ENCODE assay signal across 8 cellular contexts in the genomic region with DNA sequence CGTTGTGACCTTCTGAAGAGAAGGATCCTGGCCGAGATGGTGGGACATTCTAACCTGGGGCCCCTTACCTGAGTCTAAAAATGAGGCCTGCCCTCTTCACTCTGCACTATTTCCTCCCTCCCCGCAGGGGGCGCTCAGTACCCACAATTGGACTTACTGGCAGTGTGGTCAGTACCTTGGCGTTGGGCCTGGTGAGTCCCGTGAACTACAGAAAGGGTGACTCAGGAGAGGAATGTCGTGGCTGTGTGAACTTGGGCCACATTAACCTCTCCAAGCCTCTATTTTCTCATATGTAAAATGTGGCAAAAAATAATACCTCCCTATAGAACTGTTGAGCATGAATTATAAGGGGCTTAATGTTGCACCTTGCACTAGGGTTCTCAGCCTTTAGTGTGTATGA. TPM values are rescaled to one million over a fixed set of nuclear protein-coding genes. Genes with fewer than 3 reads are reported as not detected.
DNase-seq lines count a peak whose midpoint lies in the region; ATAC-seq and TF ChIP-seq lines count a peak whose summit lies in the region.

No MANE protein-coding gene starts in this region.

- H3K36me3 Mint-ChIP-seq in Caco-2 (ENCODE audit: insufficient read depth, unreplicated experiment) (peaks cover 52% of the 10 kb centered on the region), HFFc6 (ENCODE audit: low read depth) (no peaks in the 10 kb centered on the region), memory B cell (peaks cover 15% of the 10 kb centered on the region)
- H3K36me3 Mint-ChIP-seq in activated CD8-positive, alpha-beta T cell treated with anti-CD3 and anti-CD28 coated beads, Interleukin-2, amount 10 ng/mL, durations not matched to agents 7 days and 5 days (ENCODE audit: low read depth), result peaks cover 13% of the 10 kb centered on the region

- intact Hi-C loops in Caco-2 (cut with micrococcal nuclease; ENCODE audit: unreplicated experiment), result loop anchor here (1.0 to 5.0 kb wide), 8 partner anchors 19 to 475 kb away; partner anchors contain the start of genes EPN3 and SPATA20

- ATAC-seq in activated CD8-positive, alpha-beta T cell treated with anti-CD3 and anti-CD28 coated beads, Interleukin-2, amount 10 ng/mL, durations not matched to agents 7 days and 5 days, result no peak
- ATAC-seq in memory B cell (ENCODE audit: low read depth), result no peak
- no peak for ATAC-seq in GM19023 (IDR thresholded peaks at IDR 0.05; ENCODE audit: unreplicated experiment)

- H3K4me1 Mint-ChIP-seq in Caco-2 (ENCODE audit: low read depth, unreplicated experiment), result peaks cover 37% of the 10 kb centered on the region
- peaks cover 33% of the 10 kb centered on the region for H3K4me1 Mint-ChIP-seq in HFFc6 (ENCODE audit: low read depth)
- peaks cover 18% of the 10 kb centered on the region for H3K4me1 Mint-ChIP-seq in activated CD8-positive, alpha-beta T cell treated with anti-CD3 and anti-CD28 coated beads, Interleukin-2, amount 10 ng/mL, durations not matched to agents 7 days and 5 days (ENCODE audit: low read depth)
- H3K4me1 Mint-ChIP-seq in memory B cell, result peaks cover 10% of the 10 kb centered on the region

- H3K9me3 Mint-ChIP-seq in Caco-2 (ENCODE audit: unreplicated experiment) (no peaks in the 10 kb centered on the region), HFFc6 (no peaks in the 10 kb centered on the region), memory B cell (no peaks in the 10 kb centered on the region)
- H3K9me3 Mint-ChIP-seq in activated CD8-positive, alpha-beta T cell treated with anti-CD3 and anti-CD28 coated beads, Interleukin-2, amount 10 ng/mL, durations not matched to agents 7 days and 5 days (ENCODE audit: insufficient read depth), result no peaks in the 10 kb centered on the region

- TF ChIP-seq CTCF in Caco-2 (IDR thresholded peaks at IDR 0.05; ENCODE audit: insufficient read depth in 1 of 2, low read depth in 1 of 2, low read length in 1 of 2, severe bottlenecking in 1 of 2, unreplicated experiment in 1 of 2), result peak; percentile 99 to 100
- TF ChIP-seq CTCF in HFFc6 (IDR thresholded peaks at IDR 0.05), result peak; percentile 93

- peak overlapping the region; percentile 32 for H3K27ac Mint-ChIP-seq in Caco-2 (ENCODE audit: unreplicated experiment)
- H3K27ac Mint-ChIP-seq in HFFc6, result peak overlapping the region; percentile 93
- no peak overlapping the region for H3K27ac Mint-ChIP-seq in activated CD8-positive, alpha-beta T cell treated with anti-CD3 and anti-CD28 coated beads, Interleukin-2, amount 10 ng/mL, durations not matched to agents 7 days and 5 days
- H3K27ac Mint-ChIP-seq in memory B cell, result peak overlapping the region; percentile 55

- H3K27me3 Mint-ChIP-seq in Caco-2 (ENCODE audit: insufficient read depth, unreplicated experiment) (no peaks in the 10 kb centered on the region), HFFc6 (ENCODE audit: insufficient read depth) (no peaks in the 10 kb centered on the region), memory B cell (no peaks in the 10 kb centered on the region)
- no peaks in the 10 kb centered on the region for H3K27me3 Mint-ChIP-seq in activated CD8-positive, alpha-beta T cell treated with anti-CD3 and anti-CD28 coated beads, Interleukin-2, amount 10 ng/mL, durations not matched to agents 7 days and 5 days (ENCODE audit: low read depth)

- H3K4me3 ChIP-seq in Caco-2 (ENCODE audit: low read depth, low read length), result no peak overlapping the region

- BruUV-seq in Caco-2 (replicated peaks; lab: Mats Ljungman, UMichigan), result no TSS peak

- peaks cover 12% of the 10 kb centered on the region for H3K36me3 ChIP-seq in Caco-2 (ENCODE audit: control insufficient read depth, insufficient read depth, low read length)

- DNase-seq in Caco-2 (peak; percentile 96 to 99), HFFc6 (peak; percentile 97), NCI-H82 (lab: John Stamatoyannopoulos, UW) (peak; percentile 85), memory B cell (ENCODE audit: low spot score in 2 of 2) (peak; percentile 57 to 64)
- DNase-seq in activated CD8-positive, alpha-beta T cell treated with anti-CD3 and anti-CD28 coated beads, Interleukin-2, amount 10 ng/mL, durations not matched to agents 7 days and 5 days, result peak; percentile 82
- peak; percentile 58 for DNase-seq in effector CD8-positive, alpha-beta T cell (lab: John Stamatoyannopoulos, UW)
- peak; percentile 57 to 71 (median 66) for DNase-seq in stimulated activated CD4-positive, alpha-beta T cell treated with anti-CD3 and anti-CD28 coated beads, TNF-alpha, amount 100 ng/mL, for 48 hours (ENCODE audit: low read depth in 3 of 3)

- no peaks in the 10 kb centered on the region for H3K9me3 ChIP-seq in Caco-2

- H3K27me3 ChIP-seq in Caco-2 (replicated peaks; ENCODE audit: control insufficient read depth, insufficient read depth, low read length), result no peaks in the 10 kb centered on the region

- H3K4me3 Mint-ChIP-seq in Caco-2 (ENCODE audit: unreplicated experiment) (no peak overlapping the region), HFFc6 (peak overlapping the region; percentile 60), memory B cell (no peak overlapping the region)
- H3K4me3 Mint-ChIP-seq in activated CD8-positive, alpha-beta T cell treated with anti-CD3 and anti-CD28 coated beads, Interleukin-2, amount 10 ng/mL, durations not matched to agents 7 days and 5 days, result no peak overlapping the region

- POLR2A ChIA-PET in Caco-2 (lab: Charles Lee), result interaction anchor here (1.0 kb wide), 1 partner anchor 19 kb away, joined by 3 read pairs; no protein-coding TSS in a partner anchor
- POLR2A ChIA-PET in activated CD8-positive, alpha-beta T cell treated with anti-CD3 and anti-CD28 coated beads, Interleukin-2, amount 10 ng/mL, durations not matched to agents 7 days and 5 days (lab: Charles Lee), result interaction anchor here (0.7 kb wide), 1 partner anchor 64 kb away, joined by 3 read pairs; the partner anchor contains the start of gene SPATA20

- H3K4me1 ChIP-seq in Caco-2, result peaks cover 13% of the 10 kb centered on the region

- CTCF ChIA-PET in Caco-2 (lab: Charles Lee), result interaction anchor here (0.6 to 2.5 kb wide), 9 partner anchors 16 to 300 kb away, joined by 3 to 14 read pairs (median 3); no protein-coding TSS in a partner anchor
- CTCF ChIA-PET in activated CD8-positive, alpha-beta T cell treated with anti-CD3 and anti-CD28 coated beads, Interleukin-2, amount 10 ng/mL, durations not matched to agents 7 days and 5 days (lab: Charles Lee), result interaction anchor here (0.7 to 4.2 kb wide), 7 partner anchors 9 to 144 kb away, joined by 3 to 28 read pairs (median 3); no protein-coding TSS in a partner anchor

RNA-seq across cellular contexts. Expression of gene RSAD1, which starts 3.9 kb away (rescaled TPM):
- 85.3 and 93.9 TPM in 2 replicates for total RNA-seq in Caco-2 (2022)
- 10 to 100 TPM; 14.9 to 20.4 (median 17.5) TPM for total RNA-seq in HFFc6 (2021; fragmentation: NEBNext Ultra II Directional; extraction: Animal tissue kit (Norgen Biotek cat#: 25700))
- total RNA-seq in activated CD8-positive, alpha-beta T cell treated with anti-CD3 and anti-CD28 coated beads, Interleukin-2, amount 10 ng/mL, durations not matched to agents 7 days and 5 days, result 10 to 100 TPM; 26.6 to 28.4 TPM

RNA-seq across cellular contexts. Expression of gene CHAD, which starts 13.8 kb away (rescaled TPM):
- total RNA-seq in Caco-2 (2022), result not detected in 2 replicates
- total RNA-seq in HFFc6 (2021; fragmentation: NEBNext Ultra II Directional; extraction: Animal tissue kit (Norgen Biotek cat#: 25700)), result not detected
- total RNA-seq in activated CD8-positive, alpha-beta T cell treated with anti-CD3 and anti-CD28 coated beads, Interleukin-2, amount 10 ng/mL, durations not matched to agents 7 days and 5 days, result not detected

RNA-seq across cellular contexts. Expression of gene MYCBPAP, which starts 25.7 kb away (rescaled TPM):
- 1.3 and 2.7 TPM in 2 replicates for total RNA-seq in Caco-2 (2022)
- total RNA-seq in HFFc6 (2021; fragmentation: NEBNext Ultra II Directional; extraction: Animal tissue kit (Norgen Biotek cat#: 25700)), result under 1 TPM; 0.12 to 0.76 (median 0.28) TPM
- 1 to 10 TPM; 7.7 to 9.3 TPM for total RNA-seq in activated CD8-positive, alpha-beta T cell treated with anti-CD3 and anti-CD28 coated beads, Interleukin-2, amount 10 ng/mL, durations not matched to agents 7 days and 5 days

RNA-seq across cellular contexts. Expression of gene EPN3, which starts 50.0 kb away (rescaled TPM):
- total RNA-seq in Caco-2 (2022), result 49.4 and 53.2 TPM in 2 replicates
- under 1 TPM in 1 of 6 experiments, not detected in 5; 0.05 TPM for total RNA-seq in HFFc6 (2021; fragmentation: NEBNext Ultra II Directional; extraction: Animal tissue kit (Norgen Biotek cat#: 25700))
- total RNA-seq in activated CD8-positive, alpha-beta T cell treated with anti-CD3 and anti-CD28 coated beads, Interleukin-2, amount 10 ng/mL, durations not matched to agents 7 days and 5 days, result not detected

RNA-seq across cellular contexts. Expression of gene ACSF2, which starts 56.5 kb away (rescaled TPM):
- 135 and 161 TPM in 2 replicates for total RNA-seq in Caco-2 (2022)
- 10 to 100 TPM; 15.3 to 23.3 (median 17.5) TPM for total RNA-seq in HFFc6 (2021; fragmentation: NEBNext Ultra II Directional; extraction: Animal tissue kit (Norgen Biotek cat#: 25700))
- total RNA-seq in activated CD8-positive, alpha-beta T cell treated with anti-CD3 and anti-CD28 coated beads, Interleukin-2, amount 10 ng/mL, durations not matched to agents 7 days and 5 days, result 10 to 100 TPM; 33.1 to 33.4 TPM
